Comparison of ENCODE assay signal across 1 cellular context in genomic region chr4:115154826-115155225, GRCh38.
TF ChIP-seq lines count a peak whose summit lies in the region.

No MANE protein-coding gene starts in this region.

TF ChIP-seq in H1, 55 proteins besides CTCF, POLR2A, EP300 and RAD21:
- TF ChIP-seq HDAC2 (IDR thresholded peaks at IDR 0.05; ENCODE audit: borderline replicate concordance in 1 of 2, low read depth in 2 of 2, low read length in 2 of 2) (no peak), BCL11A (IDR thresholded peaks at IDR 0.05; ENCODE audit: low read depth in 2 of 2, low read length in 2 of 2) (no peak), ZNF274 (IDR thresholded peaks at IDR 0.05; ENCODE audit: borderline replicate concordance, extremely low read depth, low read length) (no peak)
